8 cellular contexts compared by ENCODE assay signal in genomic region chr11:63537293-63538101, GRCh38. TPM values are rescaled to one million over a fixed set of nuclear protein-coding genes. Genes with fewer than 3 reads are reported as not detected.
DNase-seq lines count a peak whose midpoint lies in the region; ATAC-seq and TF ChIP-seq lines count a peak whose summit lies in the region.

No MANE protein-coding gene starts in this region.

- H3K27ac ChIP-seq in esophagus squamous epithelium, result peak overlapping the region; percentile 78 to 91 (median 84)

- intact Hi-C loops in esophagus squamous epithelium (cut with DNase I), result no loop called here

- H3K36me3 Mint-ChIP-seq in T-helper 17 cell (ENCODE audit: low read depth) (peaks cover 2% of the 10 kb centered on the region), nephron (ENCODE audit: low read depth) (no peaks in the 10 kb centered on the region)

- H3K4me1 Mint-ChIP-seq in T-helper 17 cell (peaks cover 51% of the 10 kb centered on the region), nephron (peaks cover 14% of the 10 kb centered on the region)

- H3K4me3 Mint-ChIP-seq in T-helper 17 cell, result peak overlapping the region; percentile 93
- H3K4me3 Mint-ChIP-seq in nephron, result peak overlapping the region in 2 of 3 experiments; percentile 63 to 81

- 12 to 20% methylated on average over 2 to 4 of the region's 8 CpGs for WGBS in esophagus squamous epithelium, 2 donors

- TF ChIP-seq CTCF in esophagus squamous epithelium (IDR thresholded peaks at IDR 0.05), result no peak
- TF ChIP-seq CTCF in nephron (IDR thresholded peaks at IDR 0.05; ENCODE audit: unreplicated experiment in 3 of 3), result no peak

- no peak for TF ChIP-seq POLR2A in esophagus squamous epithelium (IDR thresholded peaks at IDR 0.05)

- H3K27me3 Mint-ChIP-seq in T-helper 17 cell, result no peaks in the 10 kb centered on the region
- peaks cover 3% of the 10 kb centered on the region for H3K27me3 Mint-ChIP-seq in nephron (ENCODE audit: low read depth)

- H3K36me3 ChIP-seq in esophagus squamous epithelium, result peaks cover 0 to 9% (median 0%) of the 10 kb centered on the region in 3 donors

- DNase-seq in T-helper 17 cell (no peak), esophagus squamous epithelium (lab: John Stamatoyannopoulos, UW) (no peak), epidermal melanocyte (ENCODE audit: insufficient read length, low spot score) (no peak), HEK293T (ENCODE audit: extremely low spot score) (no peak)

- peak overlapping the region; percentile 95 for H3K27ac Mint-ChIP-seq in T-helper 17 cell
- peak overlapping the region; percentile 71 to 99 (median 96) for H3K27ac Mint-ChIP-seq in nephron

- CTCF ChIA-PET in HEK293T (lab: Yijun Ruan, JAX), result interaction anchor here (1.0 kb wide), 1 partner anchor 58 kb away, joined by 4 read pairs; no protein-coding TSS in a partner anchor

- ATAC-seq in GM21529 (IDR thresholded peaks at IDR 0.05; ENCODE audit: unreplicated experiment), result peak; percentile 25
- peak; percentile 39 for ATAC-seq in T-helper 17 cell
- no peak for ATAC-seq in HG03039 (IDR thresholded peaks at IDR 0.05; ENCODE audit: unreplicated experiment)
- no peak for ATAC-seq in HG02610 (IDR thresholded peaks at IDR 0.05; ENCODE audit: unreplicated experiment)

- peaks cover 19 to 51% (median 20%) of the 10 kb centered on the region in 3 donors for H3K4me1 ChIP-seq in esophagus squamous epithelium

- H3K9me3 ChIP-seq in T-helper 17 cell (ENCODE audit: control insufficient read depth, low read length, poor library complexity, severe bottlenecking) (no peaks in the 10 kb centered on the region), esophagus squamous epithelium (no peaks in the 10 kb centered on the region)

- POLR2A ChIA-PET in HEK293T (lab: Yijun Ruan, JAX), result no interaction called here

- no peaks in the 10 kb centered on the region for H3K27me3 ChIP-seq in esophagus squamous epithelium

- H3K4me3 ChIP-seq in esophagus squamous epithelium, result peak overlapping the region; percentile 25 to 65 (median 48)

- no peaks in the 10 kb centered on the region for H3K9me3 Mint-ChIP-seq in nephron

TF ChIP-seq in HEK293T, 16 proteins besides CTCF, POLR2A, EP300 and RAD21:
- TF ChIP-seq FOXK2 (IDR thresholded peaks at IDR 0.05), result no peak

RNA-seq across cellular contexts. Expression of gene PLAAT4, which starts 0.9 kb away (rescaled TPM):
- total RNA-seq in T-helper 17 cell (100 to 1,000 TPM in 1 of 2 donors, 10 to 100 TPM in 1; 80.8 to 110 TPM), esophagus squamous epithelium (10 to 100 TPM in 2 of 4 donors, 1 to 10 TPM in 2; 3.9 to 32.6 (median 11.7) TPM)

RNA-seq across cellular contexts. Expression of gene PLAAT2, which starts 25.7 kb away (rescaled TPM):
- total RNA-seq in T-helper 17 cell (under 1 TPM in 1 of 2 donors, not detected in 1; 0.63 TPM), esophagus squamous epithelium (under 1 TPM in 1 of 4 donors, not detected in 3; 0.47 TPM)

RNA-seq across cellular contexts. Expression of gene LGALS12, which starts 31.6 kb away (rescaled TPM):
- 1 to 10 TPM in 1 of 2 donors, under 1 TPM in 1; 0.72 to 9.7 TPM for total RNA-seq in T-helper 17 cell
- total RNA-seq in esophagus squamous epithelium, result not detected

RNA-seq across cellular contexts. Expression of gene PLAAT5, which starts 46.5 kb away (rescaled TPM):
- total RNA-seq in T-helper 17 cell, result under 1 TPM in 1 of 2 donors, not detected in 1; 0.60 TPM
- 1 to 10 TPM in 2 of 4 donors, under 1 TPM in 1, not detected in 1; 0.13 to 1.3 (median 1.1) TPM for total RNA-seq in esophagus squamous epithelium

Comparison
In these comparisons a context has a peak if more than half of its experiments do, and no peak if none do; other contexts are left out.
1. ATAC-seq: peak in GM21529 (single experiment) and T-helper 17 cell (single experiment); none in HG03039 (single experiment) and HG02610 (single experiment).